ENCODE assay signal across 25 cellular contexts in the genomic region with DNA sequence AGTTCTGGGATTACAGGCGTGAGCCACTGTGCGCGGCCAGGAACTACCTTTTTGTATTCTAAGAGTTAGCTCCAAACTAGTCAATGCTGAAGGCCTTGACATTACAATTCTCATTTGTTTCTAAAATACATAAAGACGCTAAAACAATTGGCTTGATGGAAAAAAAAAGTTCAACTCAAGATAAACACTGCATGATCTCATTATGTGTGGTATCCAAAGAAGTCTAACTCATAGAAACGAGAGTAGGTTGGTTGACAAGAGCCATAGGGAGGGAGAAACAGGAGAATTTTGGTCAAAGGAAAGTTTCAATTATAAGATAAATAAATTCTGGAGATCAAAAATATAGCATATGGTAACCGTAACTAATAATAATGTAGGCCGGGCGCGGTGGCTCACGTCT.
"Had no signal": no experiment of that assay in that cellular context is flagged by ENCODE, and none has a peak within 500 bp of the region (broad histone marks: within the 10 kb centered on the region; RNA-seq: fewer than 3 reads in every experiment).

No MANE protein-coding gene starts in this region.

- DNase-seq: stimulated activated CD4-positive, alpha-beta T cell treated with anti-CD3 and anti-CD28 coated beads, Interleukin-2, amount 100 ng/mL, for 48 hours; stimulated activated CD4-positive, alpha-beta T cell treated with anti-CD3 and anti-CD28 coated beads, Interleukin-4, amount 100 ng/mL, for 1 hour; stimulated activated CD4-positive, alpha-beta T cell treated with anti-CD3 and anti-CD28 coated beads, Interleukin-4, amount 100 ng/mL, for 24 hours; stimulated activated CD4-positive, alpha-beta T cell treated with anti-CD3 and anti-CD28 coated beads, Interleukin-4, amount 100 ng/mL, for 4 hours; stimulated activated CD8-positive, alpha-beta memory T cell treated with anti-CD3 and anti-CD28 coated beads, Interleukin-4, amount 100 ng/mL, for 48 hours; stimulated activated naive B cell treated with anti-CD40 and anti-IgM and Interleukin-4, amounts not matched to agents 10 μg/mL and 1 μg/mL and 100 μg/mL, for 72 hours; stimulated activated naive CD4-positive, alpha-beta T cell; stimulated activated naive CD4-positive, alpha-beta T cell treated with Interleukin-2 at 50 U/mL for 16 hours; stimulated activated naive CD8-positive, alpha-beta T cell treated with anti-CD3 and anti-CD28 coated beads, Interleukin-15, amount 100 ng/mL, for 72 hours; stimulated activated naive CD8-positive, alpha-beta T cell treated with anti-CD3 and anti-CD28 coated beads, Interleukin-15, Interleukin-2, amounts not matched to agents 100 U/mL and 50 U/mL, for 24 hours; stomach; substantia nigra; testis; thyroid gland; tibial artery; transverse colon; upper lobe of left lung; upper lobe of right lung; uterus had no signal

- H3K36me3 ChIP-seq: stomach, suprapubic skin, thoracic aorta, thyroid gland, tibial artery, tibial nerve, transverse colon, upper lobe of left lung, upper lobe of right lung, uterus, vagina had no signal

- H3K27ac ChIP-seq: stomach, suprapubic skin, testis, thoracic aorta, thyroid gland, tibial artery, tibial nerve, transverse colon, upper lobe of left lung, upper lobe of right lung, uterus, vagina had no signal

- H3K4me1 ChIP-seq: suprapubic skin, testis, thyroid gland, tibial artery, tibial nerve, upper lobe of left lung, upper lobe of right lung, uterus, vagina had no signal

- H3K27me3 ChIP-seq: stomach, suprapubic skin, testis, thyroid gland, tibial artery, tibial nerve, transverse colon, upper lobe of left lung, upper lobe of right lung, uterus, vagina had no signal

- H3K4me3 ChIP-seq: stomach, suprapubic skin, testis, thoracic aorta, thyroid gland, tibial artery, tibial nerve, transverse colon, upper lobe of left lung, upper lobe of right lung, uterus, vagina had no signal

- ATAC-seq: stimulated activated effector memory CD8-positive, alpha-beta T cell treated with anti-CD3 and anti-CD28 coated beads, Interleukin-12 subunit alpha, Interleukin-12 subunit beta, amount 100 ng/mL, for 72 hours; stimulated activated memory B cell treated with anti-CD40 and anti-IgM and Interleukin-4, amounts not matched to agents 10 μg/mL and 1 μg/mL and 100 μg/mL, for 72 hours; stimulated activated naive B cell treated with anti-CD40 and anti-IgM and Interleukin-4, amounts not matched to agents 10 μg/mL and 1 μg/mL and 100 μg/mL, for 72 hours; stimulated activated naive CD8-positive, alpha-beta T cell treated with anti-CD3 and anti-CD28 coated beads, Interleukin-15, amount 100 ng/mL, for 72 hours; stimulated activated naive CD8-positive, alpha-beta T cell treated with anti-CD3 and anti-CD28 coated beads, Interleukin-15, Interleukin-2, amounts not matched to agents 100 U/mL and 50 U/mL, for 24 hours; upper lobe of right lung had no signal

- H3K9me3 ChIP-seq: stomach, suprapubic skin, testis, thoracic aorta, thyroid gland, tibial artery, tibial nerve, transverse colon, upper lobe of left lung, upper lobe of right lung, uterus, vagina had no signal
